Comparison of ENCODE assay signal across 24 cellular contexts in the genomic region with DNA sequence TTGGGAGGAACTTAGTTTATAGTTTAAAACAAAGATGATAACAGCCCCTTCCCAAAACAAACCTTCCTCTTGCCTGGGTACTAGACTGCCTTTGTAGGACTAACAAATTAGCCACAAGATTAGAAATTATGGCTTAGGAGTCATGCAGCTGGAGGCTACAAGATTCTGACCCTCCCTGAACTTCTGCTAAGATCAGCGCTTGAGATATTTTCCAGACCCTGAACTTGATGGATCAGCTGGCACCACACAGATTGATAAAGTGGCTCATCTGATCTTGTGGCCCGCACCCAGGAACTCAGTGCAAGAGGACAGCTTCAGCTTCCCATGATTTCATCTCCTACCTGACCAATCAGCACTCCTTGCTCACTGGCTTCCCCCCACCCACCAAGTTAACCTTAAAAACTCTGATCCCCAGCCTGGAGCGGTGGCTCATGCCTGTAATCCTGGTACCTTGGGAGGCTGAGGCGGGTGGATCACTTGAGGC.
"Had no signal": no experiment of that assay in that cellular context is flagged by ENCODE, and none has a peak within 500 bp of the region (broad histone marks: within the 10 kb centered on the region; RNA-seq: fewer than 3 reads in every experiment).

No MANE protein-coding gene starts in this region.

- H3K27ac ChIP-seq: esophagus squamous epithelium, pancreas, right atrium auricular region, suprapubic skin, tibial artery had no signal

- H3K9me3 Mint-ChIP-seq: activated B cell treated with CpG ODN at 0.5 μM for 24 hours; activated CD8-positive, alpha-beta T cell treated with anti-CD3 and anti-CD28 coated beads for 36 hours; activated T-cell treated with anti-CD3 and anti-CD28 coated beads, Interleukin-2, amount 50 U/mL, for 4 hours; activated T-helper 17 cell treated with anti-CD3 and anti-CD28 coated beads, Interleukin-2, amount 50 U/mL, for 72 hours had no signal

- H3K9me3 ChIP-seq: esophagus squamous epithelium, pancreas, right atrium auricular region, suprapubic skin, tibial artery had no signal

- H3K4me3 ChIP-seq: esophagus squamous epithelium, pancreas, right atrium auricular region, suprapubic skin, tibial artery had no signal

- DNase-seq: activated B cell treated with CpG ODN at 0.5 μM for 24 hours; activated CD4-positive, alpha-beta T cell treated with anti-CD3 and anti-CD28 coated beads, Interleukin-2, amount 50 U/mL, for 1 hour; activated CD8-positive, alpha-beta T cell treated with anti-CD3 and anti-CD28 coated beads for 36 hours; activated gamma-delta T cell treated with Interleukin-2 at 50 U/mL for 16 hours; activated naive CD4-positive, alpha-beta T cell treated with anti-CD3 and anti-CD28 coated beads, Interleukin-2, amount 50 U/mL, for 16 hours; activated T-cell treated with anti-CD3 and anti-CD28 coated beads, Interleukin-2, amount 50 U/mL, for 4 hours; amygdala; central memory CD4-positive, alpha-beta T cell; effector CD4-positive, alpha-beta T cell; esophagus squamous epithelium; left cardiac atrium; left ventricle myocardium superior; midbrain; naive thymus-derived CD4-positive, alpha-beta T cell; nucleus accumbens; pancreas; stimulated activated CD4-positive, alpha-beta T cell treated with anti-CD3 and anti-CD28 coated beads, Interleukin-15, amount 100 ng/mL, for 24 hours; stimulated activated CD4-positive, alpha-beta T cell treated with anti-CD3 and anti-CD28 coated beads, Interleukin-2, amount 100 ng/mL, for 24 hours; stimulated activated naive CD4-positive, alpha-beta T cell; T-helper 17 cell; tibial artery had no signal

- H3K36me3 ChIP-seq: esophagus squamous epithelium, pancreas, right atrium auricular region, suprapubic skin, tibial artery had no signal

- H3K27me3 Mint-ChIP-seq: activated B cell treated with CpG ODN at 0.5 μM for 24 hours; activated CD8-positive, alpha-beta T cell treated with anti-CD3 and anti-CD28 coated beads for 36 hours; activated T-helper 17 cell treated with anti-CD3 and anti-CD28 coated beads, Interleukin-2, amount 50 U/mL, for 72 hours; naive thymus-derived CD4-positive, alpha-beta T cell; T-helper 17 cell had no signal

- H3K27me3 ChIP-seq: esophagus squamous epithelium, pancreas, right atrium auricular region, suprapubic skin, tibial artery had no signal

- H3K4me3 Mint-ChIP-seq: activated B cell treated with CpG ODN at 0.5 μM for 24 hours; activated CD8-positive, alpha-beta T cell treated with anti-CD3 and anti-CD28 coated beads for 36 hours; activated T-cell treated with anti-CD3 and anti-CD28 coated beads, Interleukin-2, amount 50 U/mL, for 4 hours; activated T-helper 17 cell treated with anti-CD3 and anti-CD28 coated beads, Interleukin-2, amount 50 U/mL, for 72 hours; T-helper 17 cell had no signal

- H3K27ac Mint-ChIP-seq: activated B cell treated with CpG ODN at 0.5 μM for 24 hours; activated CD8-positive, alpha-beta T cell treated with anti-CD3 and anti-CD28 coated beads for 36 hours; activated T-helper 17 cell treated with anti-CD3 and anti-CD28 coated beads, Interleukin-2, amount 50 U/mL, for 72 hours; T-helper 17 cell had no signal

- H3K4me1 ChIP-seq: pancreas had no signal

- H3K36me3 Mint-ChIP-seq: naive thymus-derived CD4-positive, alpha-beta T cell had no signal

- ATAC-seq: activated CD8-positive, alpha-beta T cell treated with anti-CD3 and anti-CD28 coated beads for 36 hours; activated T-cell treated with anti-CD3 and anti-CD28 coated beads, Interleukin-2, amount 50 U/mL, for 4 hours; activated T-helper 17 cell treated with anti-CD3 and anti-CD28 coated beads, Interleukin-2, amount 50 U/mL, for 72 hours; left cardiac atrium; left ventricle myocardium superior; naive thymus-derived CD4-positive, alpha-beta T cell; pancreas; T-helper 17 cell had no signal
